In the genomic region with DNA sequence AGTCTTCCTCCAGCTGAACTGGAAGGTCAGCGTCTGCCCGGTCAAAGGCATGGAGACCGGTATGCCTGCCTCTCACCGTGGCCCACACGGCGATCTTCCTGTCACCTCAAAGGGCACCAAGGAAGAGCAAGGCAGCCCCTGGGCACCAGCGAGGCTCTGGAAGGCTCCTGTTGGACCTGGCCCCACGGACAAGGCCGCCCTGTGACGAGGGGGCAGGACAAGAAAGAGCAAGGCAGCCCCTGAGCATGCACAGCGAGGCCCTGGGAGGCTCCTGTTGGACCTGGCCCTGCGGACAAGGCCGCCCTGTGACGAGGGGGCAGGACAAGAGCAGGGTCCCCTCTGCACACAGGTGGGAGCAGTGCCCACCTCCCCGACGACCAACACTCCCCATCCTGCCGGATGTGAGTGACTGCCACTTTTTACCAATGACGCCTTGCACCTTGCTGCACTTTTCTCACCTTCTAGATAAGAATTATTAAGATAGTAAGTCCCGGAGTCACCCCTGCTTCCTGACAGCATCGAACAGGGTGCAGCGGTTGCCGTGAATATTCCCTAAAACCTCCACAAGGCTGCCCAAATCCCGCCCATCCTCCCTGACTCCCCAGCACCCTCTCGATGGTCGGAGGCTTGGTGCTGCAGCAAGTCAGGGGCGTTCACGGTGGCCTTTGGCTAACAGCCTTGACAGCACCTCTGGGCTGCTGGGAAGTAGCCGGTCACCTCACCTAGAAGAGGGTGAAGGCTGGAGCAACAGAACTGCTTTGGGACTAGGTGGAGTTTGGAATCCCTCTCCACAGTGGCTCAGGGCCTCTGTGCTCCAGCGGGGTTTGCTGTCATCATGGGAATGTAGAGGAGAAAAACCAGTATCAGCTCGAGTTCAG, we compare ENCODE assay signal across 1 cellular context.
TF ChIP-seq lines count a peak whose summit lies in the region.

No MANE protein-coding gene starts in this region.

TF ChIP-seq in H1, 55 proteins besides CTCF, POLR2A, EP300 and RAD21:
- TF ChIP-seq EZH2 (IDR thresholded peaks at IDR 0.05; ENCODE audit: low read depth, low read length, severe bottlenecking): no peak
